ENCODE assay signal across 9 cellular contexts in the genomic region with DNA sequence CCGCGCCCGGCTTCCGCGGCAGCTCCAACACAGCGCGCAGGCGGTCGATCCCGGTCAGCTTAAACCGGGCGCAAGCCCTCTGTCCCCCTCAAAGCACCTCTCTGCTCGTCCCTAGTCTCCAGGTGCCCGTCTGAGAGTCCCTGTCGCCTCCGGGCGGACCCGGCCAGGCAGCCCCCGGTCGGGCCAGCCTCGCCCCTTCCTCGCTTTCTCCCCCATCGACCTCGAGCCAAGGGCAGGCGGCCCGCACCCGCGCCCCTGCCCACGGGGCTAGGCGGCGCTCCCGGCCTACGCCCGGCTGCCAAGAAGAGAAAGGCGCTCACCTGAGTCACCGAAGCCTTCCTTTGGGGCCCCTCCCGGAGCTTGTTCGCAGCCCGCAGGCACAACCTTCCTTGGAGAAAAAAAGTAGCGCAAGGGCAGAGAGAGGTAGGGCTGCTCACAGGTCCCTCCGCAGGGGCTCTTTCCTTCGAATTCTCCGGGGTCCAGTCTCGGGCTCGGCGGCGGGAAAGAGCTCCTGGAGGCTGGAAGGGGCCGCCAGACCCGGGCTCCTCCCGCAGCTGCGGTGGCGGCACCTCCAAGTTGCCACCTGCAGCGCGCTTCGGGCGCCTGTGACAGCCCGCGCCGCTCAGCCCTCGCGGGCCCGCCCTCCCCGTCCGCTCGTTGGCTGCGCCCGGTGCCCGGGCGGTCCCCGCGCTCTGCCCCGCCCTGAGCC.
A peak's percentile ranks its signal among the peaks of the same experiment; 100 is the strongest.
DNase-seq lines count a peak whose midpoint lies in the region; ATAC-seq, FAIRE-seq and TF ChIP-seq lines count a peak whose summit lies in the region.
"Had no signal": no experiment of that assay in that cellular context is flagged by ENCODE, and none has a peak within 500 bp of the region (broad histone marks: within the 10 kb centered on the region; RNA-seq: fewer than 3 reads in every experiment).

No MANE protein-coding gene starts in this region.

- H3K36me3 Mint-ChIP-seq in dendritic cell treated with granulocyte-macrophage colony-stimulating factor and Interleukin-4, amounts not matched to agents 40 ng/mL and 50 ng/mL, for 4 days (ENCODE audit: low read depth), result peaks cover 7% of the 10 kb centered on the region
- H3K36me3 Mint-ChIP-seq: activated naive CD8-positive, alpha-beta T cell had no signal

- peak overlapping the region; percentile 79 for H3K4me3 Mint-ChIP-seq in dendritic cell treated with granulocyte-macrophage colony-stimulating factor and Interleukin-4, amounts not matched to agents 40 ng/mL and 50 ng/mL, for 4 days

- H3K4me1 ChIP-seq in Peyer's patch, result peaks cover 0 to 23% (median 2%) of the 10 kb centered on the region in 4 donors

- peak overlapping the region; percentile 36 to 92 (median 56) for H3K4me3 ChIP-seq in Peyer's patch

- H3K9me3 ChIP-seq in Peyer's patch, result no peaks in the 10 kb centered on the region

- H3K9me3 Mint-ChIP-seq in dendritic cell treated with granulocyte-macrophage colony-stimulating factor and Interleukin-4, amounts not matched to agents 40 ng/mL and 50 ng/mL, for 4 days, result no peaks in the 10 kb centered on the region

- peaks cover 55% of the 10 kb centered on the region for H3K27me3 Mint-ChIP-seq in dendritic cell treated with granulocyte-macrophage colony-stimulating factor and Interleukin-4, amounts not matched to agents 40 ng/mL and 50 ng/mL, for 4 days

- H3K27ac Mint-ChIP-seq in dendritic cell treated with granulocyte-macrophage colony-stimulating factor and Interleukin-4, amounts not matched to agents 40 ng/mL and 50 ng/mL, for 4 days, result no peak overlapping the region
- H3K27ac Mint-ChIP-seq: activated naive CD8-positive, alpha-beta T cell had no signal

- ATAC-seq in HG03196 (IDR thresholded peaks at IDR 0.05; ENCODE audit: unreplicated experiment), result peak; percentile 76
- peak; percentile 90 for ATAC-seq in left lobe of liver

- intact Hi-C loops in dendritic cell treated with granulocyte-macrophage colony-stimulating factor and Interleukin-4, amounts not matched to agents 40 ng/mL and 50 ng/mL, for 4 days (cut with micrococcal nuclease), result no loop called here

- peaks cover 5% of the 10 kb centered on the region for H3K4me1 Mint-ChIP-seq in dendritic cell treated with granulocyte-macrophage colony-stimulating factor and Interleukin-4, amounts not matched to agents 40 ng/mL and 50 ng/mL, for 4 days (ENCODE audit: low read depth)

- no peaks in the 10 kb centered on the region for H3K36me3 ChIP-seq in Peyer's patch

- H3K27me3 ChIP-seq in Peyer's patch, result no peaks in the 10 kb centered on the region

- no peak for FAIRE-seq in HTR-8/SVneo (lab: Jason Lieb, UNC)

- TF ChIP-seq CTCF in Peyer's patch (IDR thresholded peaks at IDR 0.05), result peak in 2 of 6 experiments; percentile 4 to 19

- H3K27ac ChIP-seq in Peyer's patch, result peak overlapping the region; percentile 49 to 97 (median 85)

- peak; percentile 95 to 97 for TF ChIP-seq POLR2A in Peyer's patch (IDR thresholded peaks at IDR 0.05)

- peak in 5 of 6 experiments; percentile 4 to 36 (median 15) for DNase-seq in stimulated activated naive CD4-positive, alpha-beta T cell (lab: John Stamatoyannopoulos, UW)
- no peak for DNase-seq in stimulated activated naive CD4-positive, alpha-beta T cell treated with Interleukin-2 at 50 U/mL for 16 hours (lab: John Stamatoyannopoulos, UW)
- DNase-seq in Peyer's patch, result peak in 2 of 3 donors; percentile 88 to 94
- DNase-seq in left lobe of liver (ENCODE audit: low spot score), result peak; percentile 60
- peak; percentile 40 for DNase-seq in stimulated activated CD4-positive, alpha-beta T cell treated with anti-CD3 and anti-CD28 coated beads, Interleukin-1b, Interleukin-23, amount 100 ng/mL, for 48 hours
- no peak for DNase-seq in HTR-8/SVneo (ENCODE audit: insufficient read length, low spot score)

Comparison
In these comparisons a context has a peak if more than half of its experiments do, and no peak if none do; other contexts are left out.
1. DNase-seq: peak in stimulated activated naive CD4-positive, alpha-beta T cell (5 of 6), Peyer's patch (2 of 3), left lobe of liver (single experiment) and stimulated activated CD4-positive, alpha-beta T cell treated with anti-CD3 and anti-CD28 coated beads, Interleukin-1b, Interleukin-23, amount 100 ng/mL, for 48 hours (single experiment); none in stimulated activated naive CD4-positive, alpha-beta T cell treated with Interleukin-2 at 50 U/mL for 16 hours (single experiment) and HTR-8/SVneo (single experiment).